13 cellular contexts compared by ENCODE assay signal in the genomic region with DNA sequence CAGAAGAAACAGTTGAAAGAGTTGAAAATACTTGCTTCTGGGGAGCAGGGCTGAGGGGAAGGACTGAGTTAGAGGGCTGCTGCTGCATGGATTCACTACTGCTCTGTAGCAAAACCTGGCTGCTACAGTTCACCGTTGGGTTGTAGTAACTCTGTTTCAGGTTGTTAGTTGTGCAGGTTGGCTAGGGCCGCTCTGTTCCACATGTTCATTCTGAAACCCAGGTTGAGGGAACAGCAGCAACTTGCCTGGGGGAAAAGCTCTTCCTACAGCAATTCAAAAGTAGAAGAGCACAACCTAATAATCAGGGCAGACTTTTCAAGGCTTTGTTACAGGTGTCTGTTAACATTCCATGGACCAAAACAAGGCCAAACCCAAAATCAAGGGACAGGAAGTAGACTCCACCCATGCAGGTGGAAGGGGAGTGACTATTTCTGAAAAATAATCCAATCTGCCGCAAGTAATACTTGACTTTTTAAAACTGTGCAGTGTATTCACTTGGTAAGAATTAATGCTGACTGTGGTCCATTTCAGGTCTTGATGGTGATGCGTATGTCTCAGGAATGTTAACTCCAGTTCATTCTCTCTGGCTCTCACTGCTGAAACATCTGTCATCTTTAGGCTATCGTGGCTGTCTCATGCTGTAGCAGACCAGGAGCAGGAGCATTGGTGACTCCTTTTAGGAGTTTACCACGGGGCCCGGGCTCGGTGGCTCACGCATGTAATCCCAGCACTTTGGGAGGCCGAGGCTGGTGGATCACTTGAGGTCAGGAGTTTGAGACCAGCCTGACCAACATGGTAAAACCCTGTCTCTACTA. TPM values are rescaled to one million over a fixed set of nuclear protein-coding genes. Genes with fewer than 3 reads are reported as not detected.
DNase-seq lines count a peak whose midpoint lies in the region; ATAC-seq, FAIRE-seq and TF ChIP-seq lines count a peak whose summit lies in the region.
"Had no signal": no experiment of that assay in that cellular context is flagged by ENCODE, and none has a peak within 500 bp of the region (broad histone marks: within the 10 kb centered on the region; RNA-seq: fewer than 3 reads in every experiment).

No MANE protein-coding gene starts in this region.

- intact Hi-C loops in left ventricle myocardium inferior (cut with micrococcal nuclease), result no loop called here

- peaks cover 4% of the 10 kb centered on the region for H3K79me2 ChIP-seq in osteoblast (ENCODE audit: insufficient read depth, low read length)

- H3K9me3 Mint-ChIP-seq in activated T-cell treated with anti-CD3 and anti-CD28 coated beads, Interleukin-2, amount 50 U/mL, for 4 hours, result no peaks in the 10 kb centered on the region

- TF ChIP-seq CTCF in bronchial epithelial cell (IDR thresholded peaks at IDR 0.05; ENCODE audit: insufficient read depth, low read length, severe bottlenecking) (no peak), osteoblast (IDR thresholded peaks at IDR 0.05; ENCODE audit: extremely low read depth, low read depth, low read length) (no peak), left ventricle myocardium inferior (IDR thresholded peaks at IDR 0.05; ENCODE audit: borderline replicate concordance) (no peak)

- H3K27ac ChIP-seq in osteoblast (ENCODE audit: low read depth, low read length) (no peak overlapping the region), left ventricle myocardium inferior (replicated peaks) (no peak overlapping the region)
- H3K27ac ChIP-seq: VCaP had no signal

- no peaks in the 10 kb centered on the region for H3K9me3 ChIP-seq in osteoblast (ENCODE audit: low read depth, low read length)
- H3K9me3 ChIP-seq in left ventricle myocardium inferior (replicated peaks), result no peaks in the 10 kb centered on the region
- H3K9me3 ChIP-seq: BE2C had no signal

- H4K20me1 ChIP-seq in osteoblast (ENCODE audit: insufficient read depth, low read length), result no peaks in the 10 kb centered on the region

- peak overlapping the region; percentile 58 for H3K4me3 Mint-ChIP-seq in activated T-cell treated with anti-CD3 and anti-CD28 coated beads, Interleukin-2, amount 50 U/mL, for 4 hours

- peaks cover 16% of the 10 kb centered on the region for H3K4me1 ChIP-seq in osteoblast (ENCODE audit: insufficient read depth, low read length)
- peaks cover 27% of the 10 kb centered on the region for H3K4me1 ChIP-seq in left ventricle myocardium inferior
- H3K4me1 ChIP-seq: BE2C had no signal

- H3K4me2 ChIP-seq in osteoblast (ENCODE audit: insufficient read depth, low read length), result no peak overlapping the region

- peaks cover 47% of the 10 kb centered on the region for H3K4me1 Mint-ChIP-seq in activated T-cell treated with anti-CD3 and anti-CD28 coated beads, Interleukin-2, amount 50 U/mL, for 4 hours (ENCODE audit: low read depth)

- no peaks in the 10 kb centered on the region for H3K27me3 Mint-ChIP-seq in activated T-cell treated with anti-CD3 and anti-CD28 coated beads, Interleukin-2, amount 50 U/mL, for 4 hours (ENCODE audit: low read depth)

- DNase-seq in activated T-cell treated with anti-CD3 and anti-CD28 coated beads, Interleukin-2, amount 50 U/mL, for 4 hours, result no peak
- DNase-seq in activated T-cell treated with anti-CD3 and anti-CD28 coated beads, Interleukin-2, amount 50 U/mL, for 1 hour, result no peak
- DNase-seq in LHCN-M2 (ENCODE audit: low read depth) (peak; percentile 49), bronchial epithelial cell (ENCODE audit: low read depth) (peak; percentile 15), osteoblast (ENCODE audit: insufficient read length, low spot score, missing footprints) (peak; percentile 86), left ventricle myocardium inferior (no peak)
- DNase-seq: BE2C; NCI-H2227 treated with DMSO at 0.1 percent for 48 hours; nucleus accumbens; stimulated activated CD8-positive, alpha-beta memory T cell treated with anti-CD3 and anti-CD28 coated beads, Interleukin-4, amount 100 ng/mL, for 48 hours had no signal

- H3K27me3 ChIP-seq in bronchial epithelial cell (ENCODE audit: control insufficient read depth, insufficient read depth, low read length), result no peaks in the 10 kb centered on the region
- no peaks in the 10 kb centered on the region for H3K27me3 ChIP-seq in osteoblast (ENCODE audit: insufficient read depth, low read length)
- no peaks in the 10 kb centered on the region for H3K27me3 ChIP-seq in left ventricle myocardium inferior (ENCODE audit: low read depth)
- H3K27me3 ChIP-seq: BE2C had no signal

- FAIRE-seq in bronchial epithelial cell (lab: Jason Lieb, UNC), result peak; percentile 43

- H3K36me3 Mint-ChIP-seq in activated T-cell treated with anti-CD3 and anti-CD28 coated beads, Interleukin-2, amount 50 U/mL, for 4 hours (ENCODE audit: insufficient read depth), result no peaks in the 10 kb centered on the region

- H3K36me3 ChIP-seq in bronchial epithelial cell (ENCODE audit: control insufficient read depth, insufficient read depth, low read length) (no peaks in the 10 kb centered on the region), osteoblast (ENCODE audit: insufficient read depth, low read length) (no peaks in the 10 kb centered on the region), left ventricle myocardium inferior (no peaks in the 10 kb centered on the region)
- H3K36me3 ChIP-seq: BE2C had no signal

- ATAC-seq in activated T-cell treated with anti-CD3 and anti-CD28 coated beads, Interleukin-2, amount 50 U/mL, for 4 hours, result no peak
- no peak for ATAC-seq in HG02759 (IDR thresholded peaks at IDR 0.05; ENCODE audit: unreplicated experiment)
- ATAC-seq in GM21723 (IDR thresholded peaks at IDR 0.05; ENCODE audit: unreplicated experiment), result no peak

- no peak overlapping the region for H2AFZ ChIP-seq in osteoblast (ENCODE audit: low read length)

- H3K4me3 ChIP-seq in bronchial epithelial cell (ENCODE audit: low read depth, low read length) (no peak overlapping the region), osteoblast (ENCODE audit: insufficient read depth, low read length) (no peak overlapping the region), left ventricle myocardium inferior (no peak overlapping the region)

RNA-seq across cellular contexts. Expression of a gene that starts 5.1 kb away (rescaled TPM):
- total RNA-seq in activated T-cell treated with anti-CD3 and anti-CD28 coated beads, Interleukin-2, amount 50 U/mL, for 4 hours, result 100 to 1,000 TPM; 401 to 466 (median 411) TPM
- total RNA-seq in LHCN-M2 (2014; rRNA removed) (257 and 295 TPM in 2 replicates), bronchial epithelial cell (287 and 307 TPM in 2 replicates), osteoblast (158 and 168 TPM in 2 replicates), left ventricle myocardium inferior (329 TPM)
- polyA plus RNA-seq in LHCN-M2 (2012), result 562 TPM

RNA-seq across cellular contexts. Expression of a gene that starts 15.8 kb away (rescaled TPM):
- total RNA-seq in activated T-cell treated with anti-CD3 and anti-CD28 coated beads, Interleukin-2, amount 50 U/mL, for 4 hours, result 100 to 1,000 TPM; 103 to 119 (median 113) TPM
- total RNA-seq in LHCN-M2 (2014; rRNA removed) (0.06 TPM in 1 of 2 replicates, not detected in the other), bronchial epithelial cell (0.53 and 6.1 TPM in 2 replicates), osteoblast (under 0.01 TPM in 2 replicates), left ventricle myocardium inferior (not detected)
- polyA plus RNA-seq in LHCN-M2 (2012), result 0.10 TPM

Comparison
In these comparisons a context has a peak if more than half of its experiments do, and no peak if none do; other contexts are left out.
1. DNase-seq: peak in LHCN-M2 (single experiment), bronchial epithelial cell (single experiment) and osteoblast (single experiment); none in activated T-cell treated with anti-CD3 and anti-CD28 coated beads, Interleukin-2, amount 50 U/mL, for 4 hours (single experiment), activated T-cell treated with anti-CD3 and anti-CD28 coated beads, Interleukin-2, amount 50 U/mL, for 1 hour (single experiment) and left ventricle myocardium inferior (single experiment).
2. RNA of a gene that starts 15.8 kb away (total RNA-seq): 103 to 119 TPM in activated T-cell treated with anti-CD3 and anti-CD28 coated beads, Interleukin-2, amount 50 U/mL, for 4 hours; 0.53 to 6.1 TPM in bronchial epithelial cell, not detected in left ventricle myocardium inferior (single experiment), 0.06 TPM in LHCN-M2 and under 0.01 TPM in osteoblast; every median in the first group is over 10 times any median in the second.